In genomic region chr10:78672898-78673297, GRCh38 we compare ENCODE assay signal across 18 cellular contexts.
DNase-seq lines count a peak whose midpoint lies in the region; ATAC-seq and TF ChIP-seq lines count a peak whose summit lies in the region.
"Had no signal": no experiment of that assay in that cellular context is flagged by ENCODE, and none has a peak within 500 bp of the region (broad histone marks: within the 10 kb centered on the region; RNA-seq: fewer than 3 reads in every experiment).

No MANE protein-coding gene starts in this region.

- no peak overlapping the region for H3K18ac ChIP-seq in IMR-90 (ENCODE audit: low read depth, low read length)

- no peak for TF ChIP-seq RAD21 in IMR-90 (IDR thresholded peaks at IDR 0.05; ENCODE audit: low read length)

- dilution Hi-C loops in IMR-90 (cut with HindIII; ENCODE audit: low sequenced_read_pairs, unreplicated experiment), result no loop called here

- DNase-seq in AG09309 (ENCODE audit: low read depth) (peak; percentile 42), IMR-90 (peak; percentile 69), astrocyte of the hippocampus (ENCODE audit: low read depth, low spot score) (peak; percentile 55), foreskin keratinocyte (peak; percentile 7 to 29), NCI-H524 treated with DMSO at 0.1 percent for 48 hours (lab: John Stamatoyannopoulos, UW) (no peak), cardiac septum (ENCODE audit: low spot score) (no peak), GM23338 (ENCODE audit: low spot score) (no peak)
- DNase-seq: activated CD8-positive, alpha-beta memory T cell treated with anti-CD3 and anti-CD28 coated beads for 24 hours; activated T-cell treated with anti-CD3 and anti-CD28 coated beads, Interleukin-2, amount 50 U/mL, for 48 hours; brain microvascular endothelial cell; glutamatergic neuron; NCI-H1694; NCI-H82 had no signal

- H3K56ac ChIP-seq in IMR-90 (ENCODE audit: extremely low read depth, insufficient read depth, low read length), result no peak overlapping the region

- 0 out of 2 replicates have a peak overlapping the region, but pooled peaks have one; percentile 14 for H3K14ac ChIP-seq in IMR-90 (replicated peaks; ENCODE audit: low read depth, low read length)

- peaks cover 11% of the 10 kb centered on the region; the same call in 2 of the 3 replicates for H3K9me3 Mint-ChIP-seq in GM23338
- H3K9me3 Mint-ChIP-seq: activated naive CD4-positive, alpha-beta T cell treated with anti-CD3 and anti-CD28 coated beads, Interleukin-2, amount 50 U/mL, for 24 hours; dendritic cell treated with granulocyte-macrophage colony-stimulating factor and Interleukin-4, amounts not matched to agents 40 ng/mL and 50 ng/mL, for 4 days had no signal

- H3K79me1 ChIP-seq in IMR-90 (ENCODE audit: low read depth in 1 of 2, low read length in 2 of 2), result no peaks in the 10 kb centered on the region

- H3K27ac Mint-ChIP-seq in GM23338, result no peak overlapping the region
- H3K27ac Mint-ChIP-seq: activated naive CD4-positive, alpha-beta T cell treated with anti-CD3 and anti-CD28 coated beads, Interleukin-2, amount 50 U/mL, for 24 hours; dendritic cell treated with granulocyte-macrophage colony-stimulating factor and Interleukin-4, amounts not matched to agents 40 ng/mL and 50 ng/mL, for 4 days had no signal

- TF ChIP-seq CTCF in AG09309 (IDR thresholded peaks at IDR 0.05; ENCODE audit: control insufficient read depth, insufficient read depth, low read depth, low read length, missing control alignments) (no peak), IMR-90 (conservative IDR thresholded peaks at IDR 0.05; ENCODE audit: low read depth, low read length) (no peak), foreskin keratinocyte (conservative IDR thresholded peaks at IDR 0.05) (no peak), GM23338 (conservative IDR thresholded peaks at IDR 0.05; ENCODE audit: low read depth in 2 of 2) (no peak)

- H2AFZ ChIP-seq in IMR-90 (replicated peaks; ENCODE audit: low read length, poor library complexity) (no peak overlapping the region), GM23338 (no peak overlapping the region)
- H2AFZ ChIP-seq: PC-9 had no signal

- intact Hi-C loops in IMR-90 (cut with micrococcal nuclease) (no loop called here), cardiac septum (cut with DNase I) (no loop called here)

- no peak overlapping the region for H3K4me3 Mint-ChIP-seq in GM23338
- H3K4me3 Mint-ChIP-seq: activated naive CD4-positive, alpha-beta T cell treated with anti-CD3 and anti-CD28 coated beads, Interleukin-2, amount 50 U/mL, for 24 hours; dendritic cell treated with granulocyte-macrophage colony-stimulating factor and Interleukin-4, amounts not matched to agents 40 ng/mL and 50 ng/mL, for 4 days had no signal

- in situ Hi-C loops in IMR-90 (cut with MboI; ENCODE audit: low sequenced_read_pairs), result no loop called here

- H3K9me2 ChIP-seq in GM23338 (ENCODE audit: insufficient read depth), result no peaks in the 10 kb centered on the region

- BruUV-seq in IMR-90 (replicated peaks; lab: Mats Ljungman, UMichigan), result no TSS peak

- no peak overlapping the region for H2BK20ac ChIP-seq in IMR-90 (ENCODE audit: low read depth, low read length)

- H3K27me3 ChIP-seq in IMR-90 (ENCODE audit: control insufficient read depth, insufficient read depth, low read length) (peaks cover 8% of the 10 kb centered on the region), foreskin keratinocyte (peaks cover 5% of the 10 kb centered on the region), GM23338 (ENCODE audit: insufficient read depth) (no peaks in the 10 kb centered on the region)

- peaks cover 2% of the 10 kb centered on the region for H3K4me1 ChIP-seq in IMR-90 (ENCODE audit: control insufficient read depth, insufficient read depth, low read length)
- no peaks in the 10 kb centered on the region for H3K4me1 ChIP-seq in foreskin keratinocyte
- no peaks in the 10 kb centered on the region for H3K4me1 ChIP-seq in GM23338 (ENCODE audit: insufficient read depth)

- H3K23ac ChIP-seq in IMR-90 (ENCODE audit: low read depth, low read length), result no peak overlapping the region

- H4K20me1 ChIP-seq in IMR-90 (ENCODE audit: insufficient read depth, low read length) (no peaks in the 10 kb centered on the region), GM23338 (replicated peaks; ENCODE audit: insufficient read depth) (no peaks in the 10 kb centered on the region)

- ATAC-seq in IMR-90 (ENCODE audit: low read depth) (peak; percentile 27; the same call in 1 of the 2 replicates), foreskin keratinocyte (peak; percentile 20), GM23338 (no peak), HG03439 (IDR thresholded peaks at IDR 0.05; ENCODE audit: unreplicated experiment) (no peak)

- H3K9me3 ChIP-seq in IMR-90 (ENCODE audit: control insufficient read depth, insufficient read depth, low read length), result no peaks in the 10 kb centered on the region
- H3K9me3 ChIP-seq: neutrophil had no signal

- H4K91ac ChIP-seq in IMR-90 (ENCODE audit: insufficient read depth, low read depth, low read length), result no peak overlapping the region

- H3K4me2 ChIP-seq in IMR-90 (ENCODE audit: low read depth, low read length) (no peak overlapping the region), GM23338 (no peak overlapping the region)
- H3K4me2 ChIP-seq: PC-9 had no signal

- no peaks in the 10 kb centered on the region for H3K36me3 Mint-ChIP-seq in GM23338 (ENCODE audit: low read depth)
- H3K36me3 Mint-ChIP-seq: activated naive CD4-positive, alpha-beta T cell treated with anti-CD3 and anti-CD28 coated beads, Interleukin-2, amount 50 U/mL, for 24 hours had no signal

- POLR2A ChIA-PET in IMR-90 (lab: Charles Lee; ENCODE audit: unreplicated experiment), result no interaction called here

- no CpG with 5 or more reads among the region's 3 CpGs for WGBS in IMR-90 (ENCODE audit: extremely low coverage in 2 of 2, insufficient read length in 1 of 2), 2 experiments

- H3K27me3 Mint-ChIP-seq in GM23338 (ENCODE audit: insufficient read depth, low read depth, poor library complexity), result peaks cover 2% of the 10 kb centered on the region
- H3K27me3 Mint-ChIP-seq: activated naive CD4-positive, alpha-beta T cell treated with anti-CD3 and anti-CD28 coated beads, Interleukin-2, amount 50 U/mL, for 24 hours had no signal

- H3K36me3 ChIP-seq in IMR-90 (ENCODE audit: control insufficient read depth, insufficient read depth, low read length) (no peaks in the 10 kb centered on the region), GM23338 (ENCODE audit: insufficient read depth) (no peaks in the 10 kb centered on the region)
- H3K36me3 ChIP-seq: brain microvascular endothelial cell, neutrophil had no signal

- no peak overlapping the region for H2BK120ac ChIP-seq in IMR-90 (ENCODE audit: low read depth, low read length)

- 0 out of 2 replicates have a peak, but pooled peaks cover 2% of the 10 kb centered on the region for H3K9me1 ChIP-seq in IMR-90 (ENCODE audit: insufficient read depth, low read length)

- H2AK9ac ChIP-seq in IMR-90 (replicated peaks; ENCODE audit: low read depth, low read length, poor library complexity), result no peak overlapping the region

- CTCF ChIA-PET in IMR-90 (lab: Yijun Ruan, JAX), result no interaction called here

- peak overlapping the region; percentile 20; the same call in 1 of the 2 replicates for H2AK5ac ChIP-seq in IMR-90 (ENCODE audit: low read depth, low read length)

- H3K4me1 Mint-ChIP-seq in GM23338, result no peaks in the 10 kb centered on the region
- H3K4me1 Mint-ChIP-seq: activated naive CD4-positive, alpha-beta T cell treated with anti-CD3 and anti-CD28 coated beads, Interleukin-2, amount 50 U/mL, for 24 hours had no signal

- no peak overlapping the region for H4K8ac ChIP-seq in IMR-90 (ENCODE audit: low read depth in 2 of 2, low read length in 2 of 2)

- H3K4ac ChIP-seq in IMR-90 (ENCODE audit: low read depth, low read length), result no peak overlapping the region

- H3K4me3 ChIP-seq in AG09309 (ENCODE audit: control insufficient read depth, low read depth, low read length) (no peak overlapping the region), IMR-90 (ENCODE audit: insufficient read depth, low read depth, low read length) (no peak overlapping the region), GM23338 (no peak overlapping the region)
- H3K4me3 ChIP-seq: PC-9 had no signal

- no peak overlapping the region for H2BK5ac ChIP-seq in IMR-90 (ENCODE audit: low read depth, low read length, poor library complexity, severe bottlenecking)

- no peak overlapping the region for H3K27ac ChIP-seq in IMR-90 (ENCODE audit: insufficient read depth, low read length)
- no peak overlapping the region for H3K27ac ChIP-seq in foreskin keratinocyte
- H3K27ac ChIP-seq in GM23338 (ENCODE audit: low read depth), result no peak overlapping the region
- H3K27ac ChIP-seq: brain microvascular endothelial cell, neutrophil, PC-9 had no signal

- TF ChIP-seq POLR2A in IMR-90 (IDR thresholded peaks at IDR 0.05; ENCODE audit: low read depth, low read length), result no peak

- H3K79me2 ChIP-seq in GM23338 (replicated peaks; ENCODE audit: insufficient read depth), result no peaks in the 10 kb centered on the region

- no peak overlapping the region for H4K5ac ChIP-seq in IMR-90 (ENCODE audit: low read depth, low read length)

- H3K9ac ChIP-seq in IMR-90 (ENCODE audit: low read depth, low read length), result no peak overlapping the region

- no peaks in the 10 kb centered on the region for H3F3A ChIP-seq in GM23338 (replicated peaks; ENCODE audit: low read depth)

- H2BK15ac ChIP-seq in IMR-90 (ENCODE audit: low read depth, low read length), result no peak overlapping the region

TF ChIP-seq in IMR-90, 13 proteins besides CTCF, POLR2A, EP300 and RAD21 (continues in another document):
- TF ChIP-seq RCOR1 (IDR thresholded peaks at IDR 0.05; ENCODE audit: insufficient replicate concordance, low read length) (no peak), SMC3 (IDR thresholded peaks at IDR 0.05; ENCODE audit: low read depth, low read length) (no peak), RFX5 (IDR thresholded peaks at IDR 0.05; ENCODE audit: low read depth, low read length) (no peak), BHLHE40 (IDR thresholded peaks at IDR 0.05; ENCODE audit: low read depth, low read length) (no peak)

TF ChIP-seq in GM23338, 12 proteins besides CTCF, POLR2A, EP300 and RAD21 (continues in another document):
- TF ChIP-seq ZNF114 (CRISPR knock-in tag; IDR thresholded peaks at IDR 0.05) (no peak), ETS1 (IDR thresholded peaks at IDR 0.05) (no peak), EZH2phosphoT487 (IDR thresholded peaks at IDR 0.05; ENCODE audit: unreplicated experiment) (no peak)

Comparison
In these comparisons a context has a peak if more than half of its experiments do, and no peak if none do; other contexts are left out.
1. DNase-seq: peak in AG09309 (single experiment), IMR-90 (single experiment), astrocyte of the hippocampus (single experiment) and foreskin keratinocyte (2 of 2); none in NCI-H524 treated with DMSO at 0.1 percent for 48 hours (single experiment), cardiac septum (single experiment) and GM23338 (single experiment).
2. ATAC-seq: peak in IMR-90 (single experiment) and foreskin keratinocyte (single experiment); none in GM23338 (single experiment) and HG03439 (single experiment).